23 cellular contexts compared by ENCODE assay signal in the genomic region with DNA sequence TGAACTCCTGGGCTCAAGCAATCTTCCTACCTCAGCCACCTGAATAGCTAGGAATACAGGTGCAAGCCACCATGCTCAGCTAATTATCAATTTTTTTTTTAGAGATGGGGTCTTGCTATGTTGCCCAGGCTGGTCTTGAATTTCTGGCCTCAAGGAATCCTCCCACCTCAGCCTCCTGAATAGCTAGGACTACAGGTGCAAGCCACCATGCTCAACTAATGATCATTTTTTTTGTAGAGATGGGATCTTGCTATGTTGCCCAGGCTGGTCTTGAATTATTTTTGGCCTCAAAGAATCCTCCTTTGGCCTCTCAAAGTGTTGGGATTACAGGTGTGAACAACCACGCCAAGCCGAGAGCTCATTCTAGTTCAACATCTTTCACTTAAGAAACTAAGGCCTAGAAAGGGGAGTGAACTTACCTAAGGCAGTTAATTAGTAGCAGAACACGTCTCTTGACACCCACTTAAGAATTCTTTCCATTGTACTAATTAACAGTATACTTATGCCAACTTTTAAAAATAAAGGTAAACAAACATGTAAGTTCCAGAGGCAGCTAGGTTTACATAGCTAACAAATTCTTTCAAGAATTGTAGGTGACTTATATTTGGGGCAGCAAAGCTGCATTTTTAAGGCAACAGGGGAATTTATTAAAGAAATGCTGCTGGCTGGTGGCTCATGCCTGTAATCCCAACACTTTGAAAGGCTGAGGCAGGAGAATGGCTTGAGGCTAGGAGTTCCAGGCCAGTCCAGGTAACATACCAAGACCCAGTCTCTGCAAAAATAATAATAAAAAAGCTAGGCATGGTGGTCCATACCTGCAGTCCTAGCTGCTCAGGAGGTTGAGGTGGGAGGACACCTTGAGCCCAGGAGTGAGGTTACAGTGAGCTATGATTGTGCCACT. TPM values are rescaled to one million over a fixed set of nuclear protein-coding genes. Genes with fewer than 3 reads are reported as not detected.
A peak's percentile ranks its signal among the peaks of the same experiment; 100 is the strongest.
DNase-seq lines count a peak whose midpoint lies in the region; ATAC-seq, FAIRE-seq and TF ChIP-seq lines count a peak whose summit lies in the region.
"Had no signal": no experiment of that assay in that cellular context is flagged by ENCODE, and none has a peak within 500 bp of the region (broad histone marks: within the 10 kb centered on the region; RNA-seq: fewer than 3 reads in every experiment).

No MANE protein-coding gene starts in this region.

- CTCF ChIA-PET in HepG2 (lab: Yijun Ruan, JAX; ENCODE audit: low intra/inter-chr PET ratio, low total read pairs) = no interaction called here
- CTCF ChIA-PET in naive thymus-derived CD4-positive, alpha-beta T cell (lab: Charles Lee) = interaction anchor here (1.0 to 2.5 kb wide), 2 partner anchors 9 to 39 kb away, joined by 3 to 11 read pairs; a partner anchor contains a TSS

- in situ Hi-C loops in HepG2 (cut with HindIII; ENCODE audit: extremely low pct_ligation_motif_present, low pct_unique_long_range_greater_than_20kb) = no loop called here

- H3K36me3 ChIP-seq in HepG2 (replicated peaks in 1 of 2; ENCODE audit: control insufficient read depth in 1 of 2, insufficient read depth in 2 of 2, low read length in 2 of 2) = peaks cover 3 to 5% of the 10 kb centered on the region in 2 experiments; a peak in 3 of 5 replicates
- peaks cover 0 to 7% (median under 1%) of the 10 kb centered on the region in 4 donors for H3K36me3 ChIP-seq in right lobe of liver
- peaks cover 4 to 11% (median 5%) of the 10 kb centered on the region in 3 experiments for H3K36me3 ChIP-seq in naive thymus-derived CD4-positive, alpha-beta T cell (ENCODE audit: control insufficient read depth in 2 of 3, insufficient read depth in 3 of 3, low read length in 3 of 3)

- no peaks in the 10 kb centered on the region for H3K9me3 Mint-ChIP-seq in IgD-negative memory B cell
- H3K9me3 Mint-ChIP-seq in naive thymus-derived CD4-positive, alpha-beta T cell = no peaks in the 10 kb centered on the region

- no peak for ATAC-seq in HepG2
- ATAC-seq in right lobe of liver = no peak
- no peak for ATAC-seq in naive thymus-derived CD4-positive, alpha-beta T cell
- no peak for ATAC-seq in GM21528 (IDR thresholded peaks at IDR 0.05; ENCODE audit: low FRiP score, unreplicated experiment)

- TF ChIP-seq EP300 in HepG2 (IDR thresholded peaks at IDR 0.05; ENCODE audit: low read depth in 2 of 2, low read length in 2 of 2) (no peak), HepG2 (CRISPR knock-in tag; IDR thresholded peaks at IDR 0.05; ENCODE audit: borderline replicate concordance) (no peak)

- TF ChIP-seq RAD21 in HepG2 (CRISPR knock-in tag; IDR thresholded peaks at IDR 0.05) = no peak

- no peak overlapping the region for H3K9ac ChIP-seq in HepG2 (ENCODE audit: insufficient read depth, low read depth, low read length)
- H3K9ac ChIP-seq: SK-N-SH had no signal

- H3K4me1 Mint-ChIP-seq in IgD-negative memory B cell = peaks cover 4 to 12% (median 8%) of the 10 kb centered on the region in 3 donors
- H3K4me1 Mint-ChIP-seq in naive thymus-derived CD4-positive, alpha-beta T cell = peaks cover 6 to 40% (median 21%) of the 10 kb centered on the region in 7 donors

- TF ChIP-seq POLR2A in HepG2 (IDR thresholded peaks at IDR 0.05; ENCODE audit: insufficient read depth in 1 of 2, low read depth in 2 of 2, low read length in 2 of 2) = no peak
- TF ChIP-seq POLR2A in right lobe of liver (IDR thresholded peaks at IDR 0.05) = no peak

- no peak overlapping the region for H3K4me3 ChIP-seq in HepG2 (replicated peaks in 1 of 3; ENCODE audit: insufficient read depth in 1 of 3, low read depth in 2 of 3, low read length in 3 of 3)
- no peak overlapping the region for H3K4me3 ChIP-seq in right lobe of liver
- no peak overlapping the region for H3K4me3 ChIP-seq in naive thymus-derived CD4-positive, alpha-beta T cell (ENCODE audit: low read length)
- H3K4me3 ChIP-seq: HAP-1, MG63 had no signal

- intact Hi-C loops in HepG2 (cut with micrococcal nuclease; ENCODE audit: unreplicated experiment) = no loop called here
- intact Hi-C loops in right lobe of liver (cut with DNase I) = no loop called here
- intact Hi-C loops in naive thymus-derived CD4-positive, alpha-beta T cell (cut with micrococcal nuclease) = no loop called here

- FAIRE-seq in HepG2 (lab: Jason Lieb, UNC) = no peak
- FAIRE-seq: G401.6, RCC 7860 had no signal

- H3K9me3 ChIP-seq in HepG2 (ENCODE audit: low read length) = no peaks in the 10 kb centered on the region
- H3K9me3 ChIP-seq in right lobe of liver = no peaks in the 10 kb centered on the region
- H3K9me3 ChIP-seq in naive thymus-derived CD4-positive, alpha-beta T cell (ENCODE audit: control insufficient read depth in 2 of 3, low read length in 3 of 3) = no peaks in the 10 kb centered on the region
- H3K9me3 ChIP-seq: HAP-1, MG63, SK-N-SH had no signal

- H4K20me1 ChIP-seq in HepG2 (ENCODE audit: insufficient read depth, low read length) = no peaks in the 10 kb centered on the region

- TF ChIP-seq CTCF in HepG2 (CRISPR knock-in tag; IDR thresholded peaks at IDR 0.05) (no peak), right lobe of liver (IDR thresholded peaks at IDR 0.05) (no peak)

- DNase-seq in HepG2 (ENCODE audit: low spot score) (no peak), right lobe of liver (no peak), NCI-H510A treated with DMSO at 0.1 percent for 48 hours (lab: John Stamatoyannopoulos, UW) (no peak), COR-L47 (lab: John Stamatoyannopoulos, UW) (no peak)
- no peak for DNase-seq in naive thymus-derived CD4-positive, alpha-beta T cell
- DNase-seq: DMS 273 treated with DMSO at 0.1 percent for 48 hours, DND-41, IMR-90, Kasumi-1, MG63, NCI-H1048, NCI-H1436, NCI-H1930, NCI-H2171, NCI-H446, SHP77 treated with DMSO at 0.1 percent for 48 hours, SK-N-SH had no signal

- no peak overlapping the region for H3K27ac ChIP-seq in HepG2 (ENCODE audit: extremely low read length, insufficient read depth, low read length)
- H3K27ac ChIP-seq in right lobe of liver = no peak overlapping the region
- H3K27ac ChIP-seq in naive thymus-derived CD4-positive, alpha-beta T cell (ENCODE audit: low read depth, low read length) = no peak overlapping the region
- H3K27ac ChIP-seq: C4-2B had no signal

- POLR2A ChIA-PET in HepG2 (lab: Yijun Ruan, JAX) = interaction anchor here (3.1 to 3.3 kb wide), 2 partner anchors 10 to 39 kb away, joined by 25 to 27 read pairs; a partner anchor contains a TSS
- POLR2A ChIA-PET in naive thymus-derived CD4-positive, alpha-beta T cell (lab: Charles Lee) = interaction anchor here (0.7 to 4.9 kb wide), 7 partner anchors 10 to 50 kb away, joined by 3 to 36 read pairs (median 4); a partner anchor contains a TSS

- 95% methylated on average over 3 of the region's 3 CpGs for WGBS in HepG2 (ENCODE audit: low lambda C conversion rate)
- 88% methylated on average over 3 of the region's 3 CpGs for WGBS in right lobe of liver (ENCODE audit: insufficient coverage, low coverage, low lambda C conversion rate, missing lambda C conversion rate)

- H3K36me3 Mint-ChIP-seq in IgD-negative memory B cell = peaks cover 8% of the 10 kb centered on the region
- H3K36me3 Mint-ChIP-seq in naive thymus-derived CD4-positive, alpha-beta T cell = peaks cover 7 to 35% (median 12%) of the 10 kb centered on the region in 5 donors

- no peak overlapping the region for H3K4me3 Mint-ChIP-seq in IgD-negative memory B cell
- H3K4me3 Mint-ChIP-seq in naive thymus-derived CD4-positive, alpha-beta T cell = no peak overlapping the region

- H3K4me2 ChIP-seq in HepG2 (ENCODE audit: low read depth, low read length) = no peak overlapping the region
- H3K4me2 ChIP-seq: SK-N-SH had no signal

- peak overlapping the region in 2 of 3 donors; percentile 48 to 53 for H3K27ac Mint-ChIP-seq in IgD-negative memory B cell
- peak overlapping the region in 5 of 9 donors; percentile 33 to 76 (median 45) for H3K27ac Mint-ChIP-seq in naive thymus-derived CD4-positive, alpha-beta T cell

- no peaks in the 10 kb centered on the region for H3K27me3 Mint-ChIP-seq in IgD-negative memory B cell
- H3K27me3 Mint-ChIP-seq in naive thymus-derived CD4-positive, alpha-beta T cell = no peaks in the 10 kb centered on the region

- BruUV-seq in HepG2 (replicated peaks; lab: Mats Ljungman, UMichigan) = no TSS peak

- no peak overlapping the region for H2AFZ ChIP-seq in HepG2 (ENCODE audit: low read length)

- H3K4me1 ChIP-seq in HepG2 (ENCODE audit: insufficient read depth, low read length) (no peaks in the 10 kb centered on the region), right lobe of liver (no peaks in the 10 kb centered on the region)
- no peaks in the 10 kb centered on the region for H3K4me1 ChIP-seq in naive thymus-derived CD4-positive, alpha-beta T cell (ENCODE audit: control insufficient read depth in 2 of 2, insufficient read depth in 2 of 2, low read length in 2 of 2)
- H3K4me1 ChIP-seq: HAP-1 had no signal

- no peaks in the 10 kb centered on the region for H3K79me2 ChIP-seq in HepG2 (ENCODE audit: insufficient read depth, low read length)

- H3K27me3 ChIP-seq in HepG2 (ENCODE audit: control insufficient read depth in 1 of 2, insufficient read depth in 2 of 2, low read length in 2 of 2) (no peaks in the 10 kb centered on the region), right lobe of liver (no peaks in the 10 kb centered on the region)
- no peaks in the 10 kb centered on the region for H3K27me3 ChIP-seq in naive thymus-derived CD4-positive, alpha-beta T cell (ENCODE audit: control insufficient read depth in 2 of 2, insufficient read depth in 2 of 2, low read length in 2 of 2)
- H3K27me3 ChIP-seq: MG63 had no signal

RNA-seq across cellular contexts. Expression of a gene that starts 9.6 kb away (rescaled TPM):
- total RNA-seq in HepG2 (2016; rRNA removed; fragmentation: Illumina TruSeq; extraction: Trizol) = 11.7 and 18.2 TPM in 2 replicates
- 2.6 and 3.5 TPM in 2 replicates for total RNA-seq in HepG2 (2016; cell fraction: cytosol; rRNA removed; fragmentation: Illumina TruSeq; extraction: Trizol; ENCODE audit: low read depth)
- total RNA-seq in HepG2 (2016; cell fraction: insoluble cytoplasmic fraction; rRNA removed; fragmentation: Illumina TruSeq; extraction: Trizol) = 12.8 and 16.3 TPM in 2 replicates
- 7.1 and 8.0 TPM in 2 replicates for total RNA-seq in HepG2 (2016; cell fraction: membrane; rRNA removed; fragmentation: Illumina TruSeq; extraction: Trizol)
- 41.6 and 42.3 TPM in 2 replicates for total RNA-seq in HepG2 (2016; cell fraction: nucleus; rRNA removed; fragmentation: Illumina TruSeq; extraction: Trizol)
- 30.4 and 38.6 TPM in 2 replicates for polyA plus RNA-seq in HepG2 (2011; rRNA removed)
- polyA plus RNA-seq in HepG2 (2011; cell fraction: cytosol; rRNA removed) = 12.1 and 15.9 TPM in 2 replicates
- 32.3 and 43.5 TPM in 2 replicates for polyA plus RNA-seq in HepG2 (2011; cell fraction: nucleus; rRNA removed)
- 13.2 and 15.8 TPM in 2 replicates for polyA plus RNA-seq in HepG2 (2012)
- 0.96 and 1.2 TPM in 2 replicates for polyA plus RNA-seq in HepG2 (2016; cell fraction: cytosol; fragmentation: Illumina TruSeq; extraction: Trizol; ENCODE audit: low read depth)
- 14.0 and 15.2 TPM in 2 replicates for polyA plus RNA-seq in HepG2 (2016; cell fraction: insoluble cytoplasmic fraction; fragmentation: Illumina TruSeq; extraction: Trizol; ENCODE audit: low read depth)
- polyA plus RNA-seq in HepG2 (2016; cell fraction: membrane; fragmentation: Illumina TruSeq; extraction: Trizol; ENCODE audit: low read depth) = 2.6 and 3.1 TPM in 2 replicates
- 70.9 and 72.1 TPM in 2 replicates for polyA plus RNA-seq in HepG2 (2016; cell fraction: nucleus; fragmentation: Illumina TruSeq; extraction: Trizol; ENCODE audit: insufficient read depth, low read depth)
- 122 and 258 TPM in 2 replicates for polyA minus RNA-seq in HepG2 (2011; rRNA and poly(A)+ RNA removed; ENCODE audit: low replicate concordance)
- polyA minus RNA-seq in HepG2 (2011; cell fraction: cytosol; rRNA and poly(A)+ RNA removed) = 15.7 and 19.7 TPM in 2 replicates
- polyA minus RNA-seq in HepG2 (2011; cell fraction: nucleus; rRNA and poly(A)+ RNA removed) = 88.1 and 103 TPM in 2 replicates
- total RNA-seq in right lobe of liver = 10 to 100 TPM in 2 of 6 experiments, 1 to 10 TPM in 4; 7.0 to 11.7 (median 8.7) TPM
- 27.2 TPM for polyA plus RNA-seq in IgD-negative memory B cell
- 100 to 1,000 TPM in 2 of 5 experiments, 10 to 100 TPM in 3; 56.7 to 146 (median 94.0) TPM for total RNA-seq in naive thymus-derived CD4-positive, alpha-beta T cell
- polyA plus RNA-seq in naive thymus-derived CD4-positive, alpha-beta T cell = 10 to 100 TPM; 18.3 to 19.6 TPM

RNA-seq across cellular contexts. Expression of a gene that starts 39.5 kb away (rescaled TPM):
- total RNA-seq in HepG2 (2016; rRNA removed; fragmentation: Illumina TruSeq; extraction: Trizol) = 546 and 803 TPM in 2 replicates
- 73.8 and 95.4 TPM in 2 replicates for total RNA-seq in HepG2 (2016; cell fraction: cytosol; rRNA removed; fragmentation: Illumina TruSeq; extraction: Trizol; ENCODE audit: low read depth)
- total RNA-seq in HepG2 (2016; cell fraction: insoluble cytoplasmic fraction; rRNA removed; fragmentation: Illumina TruSeq; extraction: Trizol) = 522 and 797 TPM in 2 replicates
- 313 and 368 TPM in 2 replicates for total RNA-seq in HepG2 (2016; cell fraction: membrane; rRNA removed; fragmentation: Illumina TruSeq; extraction: Trizol)
- total RNA-seq in HepG2 (2016; cell fraction: nucleus; rRNA removed; fragmentation: Illumina TruSeq; extraction: Trizol) = 384 and 431 TPM in 2 replicates
- polyA plus RNA-seq in HepG2 (2011; rRNA removed) = 290 and 362 TPM in 2 replicates
- 158 and 238 TPM in 2 replicates for polyA plus RNA-seq in HepG2 (2011; cell fraction: cytosol; rRNA removed)
- polyA plus RNA-seq in HepG2 (2011; cell fraction: nucleus; rRNA removed) = 257 and 286 TPM in 2 replicates
- 312 and 316 TPM in 2 replicates for polyA plus RNA-seq in HepG2 (2012)
- polyA plus RNA-seq in HepG2 (2016; cell fraction: cytosol; fragmentation: Illumina TruSeq; extraction: Trizol; ENCODE audit: low read depth) = 33.7 and 42.4 TPM in 2 replicates
- 793 and 841 TPM in 2 replicates for polyA plus RNA-seq in HepG2 (2016; cell fraction: insoluble cytoplasmic fraction; fragmentation: Illumina TruSeq; extraction: Trizol; ENCODE audit: low read depth)
- polyA plus RNA-seq in HepG2 (2016; cell fraction: membrane; fragmentation: Illumina TruSeq; extraction: Trizol; ENCODE audit: low read depth) = 156 and 196 TPM in 2 replicates
- 494 and 516 TPM in 2 replicates for polyA plus RNA-seq in HepG2 (2016; cell fraction: nucleus; fragmentation: Illumina TruSeq; extraction: Trizol; ENCODE audit: insufficient read depth, low read depth)
- polyA minus RNA-seq in HepG2 (2011; rRNA and poly(A)+ RNA removed; ENCODE audit: low replicate concordance) = 292 and 575 TPM in 2 replicates
- polyA minus RNA-seq in HepG2 (2011; cell fraction: cytosol; rRNA and poly(A)+ RNA removed) = 452 and 495 TPM in 2 replicates
- polyA minus RNA-seq in HepG2 (2011; cell fraction: nucleus; rRNA and poly(A)+ RNA removed) = 406 and 495 TPM in 2 replicates
- 100 to 1,000 TPM; 229 to 373 (median 302) TPM for total RNA-seq in right lobe of liver
- 530 TPM for polyA plus RNA-seq in IgD-negative memory B cell
- total RNA-seq in naive thymus-derived CD4-positive, alpha-beta T cell = 100 to 1,000 TPM; 596 to 843 (median 720) TPM
- 100 to 1,000 TPM; 320 to 532 TPM for polyA plus RNA-seq in naive thymus-derived CD4-positive, alpha-beta T cell
